In the genomic region with DNA sequence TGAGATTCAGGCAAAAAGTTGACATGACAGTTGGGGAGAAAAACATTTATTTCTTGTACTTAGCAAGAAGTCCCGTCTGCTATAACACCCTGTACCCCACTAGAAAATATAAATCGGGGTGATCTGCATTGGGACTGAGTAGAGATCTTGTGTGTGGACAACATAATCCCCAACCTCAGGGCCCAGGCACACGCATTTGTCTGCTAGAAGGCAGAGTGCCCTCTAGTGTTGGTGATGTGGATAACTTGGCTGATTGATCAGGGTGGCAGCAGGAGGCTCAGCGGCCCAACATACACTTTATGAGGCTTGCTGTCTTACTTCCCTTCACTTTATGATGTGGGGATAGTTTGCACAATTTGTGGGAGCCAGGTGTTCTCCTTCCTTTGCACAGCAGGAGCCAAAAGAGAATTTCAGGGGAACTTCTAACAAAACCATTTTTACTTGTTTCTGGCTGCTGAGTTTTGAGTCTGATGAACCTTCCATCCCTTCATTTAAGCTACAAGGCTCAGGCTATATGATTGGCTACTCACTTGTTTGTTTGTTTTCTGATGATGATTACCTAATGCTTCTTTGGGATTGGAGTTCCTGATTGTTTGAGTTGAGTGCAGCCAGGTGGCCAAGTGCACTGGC, we compare ENCODE assay signal across 9 cellular contexts.
DNase-seq lines count a peak whose midpoint lies in the region; ATAC-seq and TF ChIP-seq lines count a peak whose summit lies in the region.
"Had no signal": no experiment of that assay in that cellular context is flagged by ENCODE, and none has a peak within 500 bp of the region (broad histone marks: within the 10 kb centered on the region; RNA-seq: fewer than 3 reads in every experiment).

No MANE protein-coding gene starts in this region.

- H3K4me1 ChIP-seq in Caco-2 (no peaks in the 10 kb centered on the region), right atrium auricular region (no peaks in the 10 kb centered on the region)

- H3K4me3 Mint-ChIP-seq in Caco-2 (ENCODE audit: unreplicated experiment): no peak overlapping the region
- no peak overlapping the region for H3K4me3 Mint-ChIP-seq in activated T-helper 1 cell treated with anti-CD3 and anti-CD28 coated beads, Interleukin-12 subunit alpha, Interleukin-12 subunit beta, Interleukin-2, Interleukin-4 antibody, amounts not matched to agents 30 ng/mL and 10 ng/mL and 1 ng/mL, durations not matched to agents 14 hours and 24 hours and 36 hours

- no peak overlapping the region for H3K27ac ChIP-seq in right atrium auricular region
- H3K27ac ChIP-seq: skin epidermis had no signal

- peaks cover 18% of the 10 kb centered on the region for H3K27me3 Mint-ChIP-seq in Caco-2 (ENCODE audit: insufficient read depth, unreplicated experiment)
- H3K27me3 Mint-ChIP-seq in activated T-helper 1 cell treated with anti-CD3 and anti-CD28 coated beads, Interleukin-12 subunit alpha, Interleukin-12 subunit beta, Interleukin-2, Interleukin-4 antibody, amounts not matched to agents 30 ng/mL and 10 ng/mL and 1 ng/mL, durations not matched to agents 14 hours and 24 hours and 36 hours (ENCODE audit: insufficient read depth): peaks cover 4% of the 10 kb centered on the region

- H3K36me3 ChIP-seq in Caco-2 (ENCODE audit: control insufficient read depth, insufficient read depth, low read length) (no peaks in the 10 kb centered on the region), right atrium auricular region (no peaks in the 10 kb centered on the region)

- TF ChIP-seq CTCF in Caco-2 (IDR thresholded peaks at IDR 0.05; ENCODE audit: insufficient read depth in 1 of 2, low read depth in 1 of 2, low read length in 1 of 2, severe bottlenecking in 1 of 2, unreplicated experiment in 1 of 2) (peak; percentile 52 to 53), right atrium auricular region (IDR thresholded peaks at IDR 0.05) (peak; percentile 52 to 77)

- no peaks in the 10 kb centered on the region for H3K9me3 Mint-ChIP-seq in Caco-2 (ENCODE audit: unreplicated experiment)
- peaks cover 3% of the 10 kb centered on the region for H3K9me3 Mint-ChIP-seq in activated T-helper 1 cell treated with anti-CD3 and anti-CD28 coated beads, Interleukin-12 subunit alpha, Interleukin-12 subunit beta, Interleukin-2, Interleukin-4 antibody, amounts not matched to agents 30 ng/mL and 10 ng/mL and 1 ng/mL, durations not matched to agents 14 hours and 24 hours and 36 hours

- H3K4me3 ChIP-seq in Caco-2 (ENCODE audit: low read depth, low read length) (no peak overlapping the region), right atrium auricular region (no peak overlapping the region)
- H3K4me3 ChIP-seq: skin epidermis had no signal

- intact Hi-C loops in Caco-2 (cut with micrococcal nuclease; ENCODE audit: unreplicated experiment): loop anchor here (1.0 to 5.0 kb wide), 3 partner anchors 134 to 629 kb away; no protein-coding TSS in a partner anchor
- intact Hi-C loops in activated T-helper 1 cell treated with anti-CD3 and anti-CD28 coated beads, Interleukin-12 subunit alpha, Interleukin-12 subunit beta, Interleukin-2, Interleukin-4 antibody, amounts not matched to agents 30 ng/mL and 10 ng/mL and 1 ng/mL, durations not matched to agents 14 hours and 24 hours and 36 hours (cut with micrococcal nuclease): loop anchor here (1.0 to 5.0 kb wide), 2 partner anchors 304 to 484 kb away; no protein-coding TSS in a partner anchor

- H3K36me3 Mint-ChIP-seq in Caco-2 (ENCODE audit: insufficient read depth, unreplicated experiment): no peaks in the 10 kb centered on the region
- H3K36me3 Mint-ChIP-seq in activated T-helper 1 cell treated with anti-CD3 and anti-CD28 coated beads, Interleukin-12 subunit alpha, Interleukin-12 subunit beta, Interleukin-2, Interleukin-4 antibody, amounts not matched to agents 30 ng/mL and 10 ng/mL and 1 ng/mL, durations not matched to agents 14 hours and 24 hours and 36 hours (ENCODE audit: low read depth): no peaks in the 10 kb centered on the region

- H3K27me3 ChIP-seq in Caco-2 (replicated peaks; ENCODE audit: control insufficient read depth, insufficient read depth, low read length) (no peaks in the 10 kb centered on the region), right atrium auricular region (no peaks in the 10 kb centered on the region)

- H3K27ac Mint-ChIP-seq in Caco-2 (ENCODE audit: unreplicated experiment): no peak overlapping the region
- H3K27ac Mint-ChIP-seq in activated T-helper 1 cell treated with anti-CD3 and anti-CD28 coated beads, Interleukin-12 subunit alpha, Interleukin-12 subunit beta, Interleukin-2, Interleukin-4 antibody, amounts not matched to agents 30 ng/mL and 10 ng/mL and 1 ng/mL, durations not matched to agents 14 hours and 24 hours and 36 hours: no peak overlapping the region

- H3K9me3 ChIP-seq in Caco-2 (no peaks in the 10 kb centered on the region), right atrium auricular region (no peaks in the 10 kb centered on the region)

- POLR2A ChIA-PET in Caco-2 (lab: Charles Lee): no interaction called here

- H3K4me1 Mint-ChIP-seq in Caco-2 (ENCODE audit: low read depth, unreplicated experiment): no peaks in the 10 kb centered on the region
- H3K4me1 Mint-ChIP-seq in activated T-helper 1 cell treated with anti-CD3 and anti-CD28 coated beads, Interleukin-12 subunit alpha, Interleukin-12 subunit beta, Interleukin-2, Interleukin-4 antibody, amounts not matched to agents 30 ng/mL and 10 ng/mL and 1 ng/mL, durations not matched to agents 14 hours and 24 hours and 36 hours (ENCODE audit: low read depth): peaks cover 45% of the 10 kb centered on the region

- CTCF ChIA-PET in Caco-2 (lab: Charles Lee): no interaction called here

- ATAC-seq in GM18873 (IDR thresholded peaks at IDR 0.05; ENCODE audit: low FRiP score, unreplicated experiment): peak; percentile 63
- ATAC-seq in HG03039 (IDR thresholded peaks at IDR 0.05; ENCODE audit: unreplicated experiment): peak; percentile 85

- BruUV-seq in Caco-2 (replicated peaks; lab: Mats Ljungman, UMichigan): no TSS peak

- peak; percentile 48 for DNase-seq in Caco-2
- DNase-seq in NCI-H226: peak; percentile 15
- peak; percentile 31 for DNase-seq in activated T-helper 1 cell treated with anti-CD3 and anti-CD28 coated beads, Interleukin-12 subunit alpha, Interleukin-12 subunit beta, Interleukin-2, Interleukin-4 antibody, amounts not matched to agents 30 ng/mL and 10 ng/mL and 1 ng/mL, durations not matched to agents 14 hours and 24 hours and 36 hours (ENCODE audit: low spot score)
- no peak for DNase-seq in right atrium auricular region (ENCODE audit: low spot score)
- DNase-seq in smooth muscle cell of the brain vasculature (ENCODE audit: low read depth, low spot score): peak; percentile 3
- DNase-seq in NCI-H1048 (lab: John Stamatoyannopoulos, UW): no peak

Comparison
In these comparisons a context has a peak if more than half of its experiments do, and no peak if none do; other contexts are left out.
1. DNase-seq: peak in Caco-2 (2 of 2), NCI-H226 (single experiment), activated T-helper 1 cell treated with anti-CD3 and anti-CD28 coated beads, Interleukin-12 subunit alpha, Interleukin-12 subunit beta, Interleukin-2, Interleukin-4 antibody, amounts not matched to agents 30 ng/mL and 10 ng/mL and 1 ng/mL, durations not matched to agents 14 hours and 24 hours and 36 hours (single experiment) and smooth muscle cell of the brain vasculature (single experiment); none in right atrium auricular region (single experiment) and NCI-H1048 (single experiment).